Comparison of ENCODE assay signal across 8 cellular contexts in genomic region chr1:235867903-235868469, GRCh38. TPM values are rescaled to one million over a fixed set of nuclear protein-coding genes. Genes with fewer than 3 reads are reported as not detected.
DNase-seq lines count a peak whose midpoint lies in the region; ATAC-seq and TF ChIP-seq lines count a peak whose summit lies in the region.

No MANE protein-coding gene starts in this region.

- peak; percentile 33 for ATAC-seq in stimulated activated effector memory CD8-positive, alpha-beta T cell treated with anti-CD3 and anti-CD28 coated beads, Interleukin-12 subunit alpha, Interleukin-12 subunit beta, amount 100 ng/mL, for 72 hours
- ATAC-seq in GM18498 (IDR thresholded peaks at IDR 0.05; ENCODE audit: unreplicated experiment): no peak

- H3K4me3 ChIP-seq in HEK293 (ENCODE audit: low read depth, low read length) (no peak overlapping the region), endodermal cell (ENCODE audit: low read length) (peak overlapping the region; percentile 80), H7 (ENCODE audit: insufficient read depth, low read depth, low read length) (no peak overlapping the region)

- peaks cover 27% of the 10 kb centered on the region for H3K27me3 Mint-ChIP-seq in endodermal cell (ENCODE audit: insufficient read depth)

- 87 to 92% methylated on average over 7 to 9 of the region's 9 CpGs for WGBS in endodermal cell (ENCODE audit: insufficient coverage in 1 of 2, insufficient read length in 1 of 2), 2 experiments

- H3K27ac ChIP-seq in HEK293 (ENCODE audit: extremely low read depth, low read depth, low read length): no peak overlapping the region
- no peak overlapping the region for H3K27ac ChIP-seq in endodermal cell (ENCODE audit: low read depth, low read length)

- H3K4me1 ChIP-seq in HEK293 (ENCODE audit: control insufficient read depth, insufficient read depth, low read length) (peaks cover 9% of the 10 kb centered on the region; the same call in 1 of the 2 replicates), endodermal cell (ENCODE audit: control insufficient read depth, insufficient read depth, low read length) (no peaks in the 10 kb centered on the region)

- peaks cover 21% of the 10 kb centered on the region for H3K4me1 Mint-ChIP-seq in endodermal cell
- peaks cover 54% of the 10 kb centered on the region for H3K4me1 Mint-ChIP-seq in stimulated activated effector memory CD8-positive, alpha-beta T cell treated with anti-CD3 and anti-CD28 coated beads, Interleukin-12 subunit alpha, Interleukin-12 subunit beta, amount 100 ng/mL, for 72 hours

- CTCF ChIA-PET in HEK293 (lab: Yijun Ruan, JAX): interaction anchor here (0.7 to 3.1 kb wide), 3 partner anchors 22 to 104 kb away, joined by 3 to 15 read pairs (median 14); no protein-coding TSS in a partner anchor

- H3K36me3 Mint-ChIP-seq in endodermal cell (ENCODE audit: low read depth): no peaks in the 10 kb centered on the region
- H3K36me3 Mint-ChIP-seq in stimulated activated effector memory CD8-positive, alpha-beta T cell treated with anti-CD3 and anti-CD28 coated beads, Interleukin-12 subunit alpha, Interleukin-12 subunit beta, amount 100 ng/mL, for 72 hours: peaks cover 39% of the 10 kb centered on the region

- no peak overlapping the region for H3K9ac ChIP-seq in endodermal cell (ENCODE audit: extremely low read depth, low read length, poor library complexity, severe bottlenecking)

- peak overlapping the region; percentile 81 for H3K4me3 Mint-ChIP-seq in endodermal cell
- peak overlapping the region; percentile 98 for H3K4me3 Mint-ChIP-seq in stimulated activated effector memory CD8-positive, alpha-beta T cell treated with anti-CD3 and anti-CD28 coated beads, Interleukin-12 subunit alpha, Interleukin-12 subunit beta, amount 100 ng/mL, for 72 hours

- no peaks in the 10 kb centered on the region for H3K36me3 ChIP-seq in HEK293 (ENCODE audit: control insufficient read depth in 2 of 2, insufficient read depth in 1 of 2, low read length in 2 of 2)
- H3K36me3 ChIP-seq in endodermal cell (ENCODE audit: control insufficient read depth, insufficient read depth, low read length): no peaks in the 10 kb centered on the region
- H3K36me3 ChIP-seq in H7 (replicated peaks; ENCODE audit: control insufficient read depth, insufficient read depth, low read length): no peaks in the 10 kb centered on the region

- no peaks in the 10 kb centered on the region for H3K9me3 Mint-ChIP-seq in endodermal cell
- no peaks in the 10 kb centered on the region for H3K9me3 Mint-ChIP-seq in stimulated activated effector memory CD8-positive, alpha-beta T cell treated with anti-CD3 and anti-CD28 coated beads, Interleukin-12 subunit alpha, Interleukin-12 subunit beta, amount 100 ng/mL, for 72 hours

- DNase-seq in GM10266 (ENCODE audit: extremely low spot score) (peak; percentile 47), T follicular helper cell (ENCODE audit: low read depth) (peak; percentile 49), endodermal cell (no peak), H7 (no peak), superior temporal gyrus (ENCODE audit: extremely low spot score) (no peak)
- no peak for DNase-seq in stimulated activated effector memory CD8-positive, alpha-beta T cell treated with anti-CD3 and anti-CD28 coated beads, Interleukin-12 subunit alpha, Interleukin-12 subunit beta, amount 100 ng/mL, for 72 hours (ENCODE audit: low spot score in 2 of 2)

- H3K9me3 ChIP-seq in HEK293 (ENCODE audit: control insufficient read depth, insufficient read depth, low read depth, low read length) (no peaks in the 10 kb centered on the region), endodermal cell (ENCODE audit: control insufficient read depth, low read length) (no peaks in the 10 kb centered on the region)

- TF ChIP-seq CTCF in GM10266 (IDR thresholded peaks at IDR 0.05; ENCODE audit: control insufficient read depth, insufficient read depth, low read depth, missing control alignments) (no peak), HEK293 (tag by site-specific recombination; IDR thresholded peaks at IDR 0.05) (no peak), endodermal cell (conservative IDR thresholded peaks at IDR 0.05) (no peak)

- no peak overlapping the region for H3K27ac Mint-ChIP-seq in endodermal cell
- H3K27ac Mint-ChIP-seq in stimulated activated effector memory CD8-positive, alpha-beta T cell treated with anti-CD3 and anti-CD28 coated beads, Interleukin-12 subunit alpha, Interleukin-12 subunit beta, amount 100 ng/mL, for 72 hours: peak overlapping the region; percentile 98

- POLR2A ChIA-PET in HEK293 (lab: Yijun Ruan, JAX): interaction anchor here (0.7 to 3.0 kb wide), 4 partner anchors 33 to 363 kb away, joined by 4 to 14 read pairs (median 8); partner anchors contain the start of gene B3GALNT2

- H3K27me3 ChIP-seq in endodermal cell (ENCODE audit: control insufficient read depth, insufficient read depth, low read length, poor library complexity, severe bottlenecking) (peaks cover 17% of the 10 kb centered on the region), H7 (ENCODE audit: control insufficient read depth, insufficient read depth, low read length) (peaks cover 21% of the 10 kb centered on the region)

TF ChIP-seq in HEK293, 187 proteins besides CTCF, POLR2A, EP300 and RAD21:
- TF ChIP-seq ZNF426 (tag by site-specific recombination; IDR thresholded peaks at IDR 0.05) (no peak), REST (tag by site-specific recombination; IDR thresholded peaks at IDR 0.05) (no peak), BCL11A (tag by site-specific recombination; IDR thresholded peaks at IDR 0.05; ENCODE audit: low read depth) (0 out of 2 replicates have a peak, but pooled peaks have one; percentile 20)

RNA-seq across cellular contexts. Expression of gene LYST, which starts 1.3 kb away (rescaled TPM):
- total RNA-seq in endodermal cell: 1 to 10 TPM; 2.5 to 6.8 TPM
- polyA plus RNA-seq in endodermal cell (2013, experiment 1 of 2): 2.1 TPM
- polyA plus RNA-seq in endodermal cell (2013, experiment 2 of 2): 1.7 TPM
- total RNA-seq in H7 (2014; rRNA removed; shearing (Covaris generic)): 0.63 and 3.4 TPM in 2 replicates

Comparison
In these comparisons a context has a peak if more than half of its experiments do, and no peak if none do; other contexts are left out.
1. DNase-seq: peak in GM10266 (single experiment) and T follicular helper cell (single experiment); none in endodermal cell (single experiment), stimulated activated effector memory CD8-positive, alpha-beta T cell treated with anti-CD3 and anti-CD28 coated beads, Interleukin-12 subunit alpha, Interleukin-12 subunit beta, amount 100 ng/mL, for 72 hours (0 of 2), H7 (single experiment) and superior temporal gyrus (single experiment).